ENCODE assay signal across 24 cellular contexts in the genomic region with DNA sequence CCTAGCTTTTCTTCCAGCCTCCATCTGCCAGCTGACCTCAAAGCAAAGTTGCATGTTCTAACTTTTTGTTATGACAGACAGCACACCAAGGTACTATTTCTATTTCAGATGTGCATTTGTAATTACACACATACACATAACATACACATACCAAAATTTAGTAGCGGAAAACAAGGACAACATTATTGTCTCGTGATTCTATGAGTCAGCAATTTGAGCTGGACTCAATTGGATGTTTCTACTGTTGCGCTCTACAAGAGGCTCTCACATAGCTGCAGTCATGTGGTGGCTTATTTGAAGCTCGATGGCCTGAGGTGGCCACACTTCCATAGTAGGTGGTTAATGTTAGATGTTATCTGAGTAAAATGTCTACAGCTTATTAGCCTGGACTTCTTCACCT.
"Had no signal": no experiment of that assay in that cellular context is flagged by ENCODE, and none has a peak within 500 bp of the region (broad histone marks: within the 10 kb centered on the region; RNA-seq: fewer than 3 reads in every experiment).

No MANE protein-coding gene starts in this region.

- H3K27ac ChIP-seq: left ventricle myocardium inferior, neural progenitor cell, ovary, right atrium auricular region, skin epidermis, stomach, testis, thyroid gland, transverse colon, upper lobe of right lung had no signal

- H3K4me2 ChIP-seq: neural progenitor cell had no signal

- H3K4me1 ChIP-seq: left ventricle myocardium inferior, neural progenitor cell, right atrium auricular region, stomach, testis, thyroid gland, transverse colon, upper lobe of right lung had no signal

- H3K36me3 ChIP-seq: left ventricle myocardium inferior, neural progenitor cell, ovary, right atrium auricular region, stomach, thyroid gland, transverse colon, upper lobe of right lung had no signal

- FAIRE-seq: urothelium cell line had no signal

- H2AFZ ChIP-seq: neural progenitor cell had no signal

- DNase-seq: islet precursor cell; left ventricle myocardium inferior; mesendoderm; naive B cell; natural killer cell; nephron progenitor cell; ovary; stimulated activated CD4-positive, alpha-beta T cell treated with anti-CD3 and anti-CD28 coated beads, Interleukin-12 subunit alpha, Interleukin-12 subunit beta, amount 100 ng/mL, for 4 hours; stimulated activated CD4-positive, alpha-beta T cell treated with anti-CD3 and anti-CD28 coated beads, Interleukin-15, amount 100 ng/mL, for 24 hours; stimulated activated CD4-positive, alpha-beta T cell treated with anti-CD3 and anti-CD28 coated beads, Interleukin-2, amount 100 ng/mL, for 24 hours; stimulated activated CD4-positive, alpha-beta T cell treated with anti-CD3 and anti-CD28 coated beads, Interleukin-4, amount 100 ng/mL, for 1 hour; stimulated activated naive B cell treated with anti-CD40 and anti-IgM and Interleukin-4, amounts not matched to agents 10 μg/mL and 1 μg/mL and 100 μg/mL, for 72 hours; stimulated activated naive CD8-positive, alpha-beta T cell treated with anti-CD3 and anti-CD28 coated beads, Interleukin-15, Interleukin-2, amounts not matched to agents 100 U/mL and 50 U/mL, for 24 hours; stomach; thyroid gland; transverse colon; upper lobe of right lung had no signal

- H3K4me3 ChIP-seq: left ventricle myocardium inferior, lung, neural progenitor cell, ovary, right atrium auricular region, skin epidermis, stomach, testis, thyroid gland, transverse colon, upper lobe of right lung had no signal

- H3K9me3 ChIP-seq: left ventricle myocardium inferior, ovary, right atrium auricular region, stomach, testis, thyroid gland, transverse colon, upper lobe of right lung had no signal

- H3K9ac ChIP-seq: neural progenitor cell had no signal

- H3K27me3 ChIP-seq: neural progenitor cell, ovary, right atrium auricular region, stomach, testis, thyroid gland, transverse colon, upper lobe of right lung had no signal

- ATAC-seq: natural killer cell; sciatic nerve; stimulated activated naive B cell treated with anti-CD40 and anti-IgM and Interleukin-4, amounts not matched to agents 10 μg/mL and 1 μg/mL and 100 μg/mL, for 72 hours; stimulated activated naive CD8-positive, alpha-beta T cell treated with anti-CD3 and anti-CD28 coated beads, Interleukin-15, Interleukin-2, amounts not matched to agents 100 U/mL and 50 U/mL, for 24 hours; upper lobe of right lung had no signal
